In genomic region chr18:9575558-9575957, GRCh38 we compare ENCODE assay signal across 1 cellular context.
A peak's percentile ranks its signal among the peaks of the same experiment; 100 is the strongest.
TF ChIP-seq lines count a peak whose summit lies in the region.

No MANE protein-coding gene starts in this region.

TF ChIP-seq in HepG2, 621 proteins besides CTCF, POLR2A, EP300 and RAD21 (continued from another document and continues in another):
- TF ChIP-seq MLXIP (CRISPR knock-in tag; IDR thresholded peaks at IDR 0.05; ENCODE audit: borderline replicate concordance) (no peak), ZNF383 (CRISPR knock-in tag; IDR thresholded peaks at IDR 0.05; ENCODE audit: borderline replicate concordance) (no peak), RCOR2 (CRISPR knock-in tag; IDR thresholded peaks at IDR 0.05) (no peak), POGK (CRISPR knock-in tag; conservative IDR thresholded peaks at IDR 0.05) (no peak), MLLT10 (CRISPR knock-in tag; IDR thresholded peaks at IDR 0.05) (no peak), ZNF770 (CRISPR knock-in tag; IDR thresholded peaks at IDR 0.05) (no peak), ZSCAN20 (CRISPR knock-in tag; IDR thresholded peaks at IDR 0.05; ENCODE audit: borderline replicate concordance) (no peak), MZF1 (CRISPR knock-in tag; IDR thresholded peaks at IDR 0.05; ENCODE audit: borderline replicate concordance) (no peak), ZNF251 (CRISPR knock-in tag; IDR thresholded peaks at IDR 0.05) (no peak), TOPORS (CRISPR knock-in tag; IDR thresholded peaks at IDR 0.05) (no peak), MEF2D (CRISPR knock-in tag; IDR thresholded peaks at IDR 0.05) (no peak), ZMYM4 (CRISPR knock-in tag; IDR thresholded peaks at IDR 0.05) (peak; percentile 56; the same call in 1 of the 2 replicates), ZNF75D (CRISPR knock-in tag; IDR thresholded peaks at IDR 0.05; ENCODE audit: borderline replicate concordance) (no peak), ZNF710 (CRISPR knock-in tag; IDR thresholded peaks at IDR 0.05; ENCODE audit: borderline replicate concordance) (no peak), BORCS8-MEF2B (CRISPR knock-in tag; IDR thresholded peaks at IDR 0.05) (no peak), ZNF839 (CRISPR knock-in tag; IDR thresholded peaks at IDR 0.05; ENCODE audit: borderline replicate concordance) (no peak), MYC (CRISPR knock-in tag; IDR thresholded peaks at IDR 0.05; ENCODE audit: borderline replicate concordance) (no peak), REPIN1 (CRISPR knock-in tag; IDR thresholded peaks at IDR 0.05; ENCODE audit: borderline replicate concordance, low read depth) (no peak), CAMTA2 (CRISPR knock-in tag; IDR thresholded peaks at IDR 0.05; ENCODE audit: borderline replicate concordance) (no peak), SP5 (CRISPR knock-in tag; IDR thresholded peaks at IDR 0.05; ENCODE audit: borderline replicate concordance, low read depth) (no peak), SRY (CRISPR knock-in tag; IDR thresholded peaks at IDR 0.05) (no peak), NPAS2 (CRISPR knock-in tag; IDR thresholded peaks at IDR 0.05; ENCODE audit: borderline replicate concordance) (no peak), HMGA1 (CRISPR knock-in tag; conservative IDR thresholded peaks at IDR 0.05) (no peak), SAFB2 (CRISPR knock-in tag; IDR thresholded peaks at IDR 0.05; ENCODE audit: borderline replicate concordance, low read depth) (no peak), PAWR (CRISPR knock-in tag; IDR thresholded peaks at IDR 0.05; ENCODE audit: borderline replicate concordance) (no peak), ZNF430 (CRISPR knock-in tag; IDR thresholded peaks at IDR 0.05) (no peak), ATF3 (CRISPR knock-in tag; IDR thresholded peaks at IDR 0.05) (no peak), CREBL2 (CRISPR knock-in tag; IDR thresholded peaks at IDR 0.05; ENCODE audit: borderline replicate concordance) (no peak), YY1 (IDR thresholded peaks at IDR 0.05; ENCODE audit: insufficient read depth, insufficient replicate concordance, low read depth, low read length) (no peak)
- TF ChIP-seq, protein P1, sequence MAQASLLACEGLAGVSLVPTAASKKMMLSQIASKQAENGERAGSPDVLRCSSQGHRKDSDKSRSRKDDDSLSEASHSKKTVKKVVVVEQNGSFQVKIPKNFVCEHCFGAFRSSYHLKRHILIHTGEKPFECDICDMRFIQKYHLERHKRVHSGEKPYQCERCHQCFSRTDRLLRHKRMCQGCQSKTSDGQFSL (CRISPR knock-in tag; IDR thresholded peaks at IDR 0.05) = no peak
- TF ChIP-seq, protein P2, sequence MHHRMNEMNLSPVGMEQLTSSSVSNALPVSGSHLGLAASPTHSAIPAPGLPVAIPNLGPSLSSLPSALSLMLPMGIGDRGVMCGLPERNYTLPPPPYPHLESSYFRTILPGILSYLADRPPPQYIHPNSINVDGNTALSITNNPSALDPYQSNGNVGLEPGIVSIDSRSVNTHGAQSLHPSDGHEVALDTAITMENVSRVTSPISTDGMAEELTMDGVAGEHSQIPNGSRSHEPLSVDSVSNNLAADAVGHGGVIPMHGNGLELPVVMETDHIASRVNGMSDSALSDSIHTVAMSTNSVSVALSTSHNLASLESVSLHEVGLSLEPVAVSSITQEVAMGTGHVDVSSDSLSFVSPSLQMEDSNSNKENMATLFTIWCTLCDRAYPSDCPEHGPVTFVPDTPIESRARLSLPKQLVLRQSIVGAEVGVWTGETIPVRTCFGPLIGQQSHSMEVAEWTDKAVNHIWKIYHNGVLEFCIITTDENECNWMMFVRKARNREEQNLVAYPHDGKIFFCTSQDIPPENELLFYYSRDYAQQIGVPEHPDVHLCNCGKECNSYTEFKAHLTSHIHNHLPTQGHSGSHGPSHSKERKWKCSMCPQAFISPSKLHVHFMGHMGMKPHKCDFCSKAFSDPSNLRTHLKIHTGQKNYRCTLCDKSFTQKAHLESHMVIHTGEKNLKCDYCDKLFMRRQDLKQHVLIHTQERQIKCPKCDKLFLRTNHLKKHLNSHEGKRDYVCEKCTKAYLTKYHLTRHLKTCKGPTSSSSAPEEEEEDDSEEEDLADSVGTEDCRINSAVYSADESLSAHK (CRISPR knock-in tag; IDR thresholded peaks at IDR 0.05; ENCODE audit: borderline replicate concordance) = no peak
- TF ChIP-seq, protein P3, sequence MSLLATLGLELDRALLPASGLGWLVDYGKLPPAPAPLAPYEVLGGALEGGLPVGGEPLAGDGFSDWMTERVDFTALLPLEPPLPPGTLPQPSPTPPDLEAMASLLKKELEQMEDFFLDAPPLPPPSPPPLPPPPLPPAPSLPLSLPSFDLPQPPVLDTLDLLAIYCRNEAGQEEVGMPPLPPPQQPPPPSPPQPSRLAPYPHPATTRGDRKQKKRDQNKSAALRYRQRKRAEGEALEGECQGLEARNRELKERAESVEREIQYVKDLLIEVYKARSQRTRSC (CRISPR knock-in tag; IDR thresholded peaks at IDR 0.05; ENCODE audit: low read depth) = no peak
- TF ChIP-seq, protein P4, sequence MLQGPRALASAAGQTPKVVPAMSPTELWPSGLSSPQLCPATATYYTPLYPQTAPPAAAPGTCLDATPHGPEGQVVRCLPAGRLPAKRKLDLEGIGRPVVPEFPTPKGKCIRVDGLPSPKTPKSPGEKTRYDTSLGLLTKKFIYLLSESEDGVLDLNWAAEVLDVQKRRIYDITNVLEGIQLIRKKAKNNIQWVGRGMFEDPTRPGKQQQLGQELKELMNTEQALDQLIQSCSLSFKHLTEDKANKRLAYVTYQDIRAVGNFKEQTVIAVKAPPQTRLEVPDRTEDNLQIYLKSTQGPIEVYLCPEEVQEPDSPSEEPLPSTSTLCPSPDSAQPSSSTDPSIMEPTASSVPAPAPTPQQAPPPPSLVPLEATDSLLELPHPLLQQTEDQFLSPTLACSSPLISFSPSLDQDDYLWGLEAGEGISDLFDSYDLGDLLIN (CRISPR knock-in tag; IDR thresholded peaks at IDR 0.05; ENCODE audit: borderline replicate concordance) = no peak
- TF ChIP-seq, protein P5, sequence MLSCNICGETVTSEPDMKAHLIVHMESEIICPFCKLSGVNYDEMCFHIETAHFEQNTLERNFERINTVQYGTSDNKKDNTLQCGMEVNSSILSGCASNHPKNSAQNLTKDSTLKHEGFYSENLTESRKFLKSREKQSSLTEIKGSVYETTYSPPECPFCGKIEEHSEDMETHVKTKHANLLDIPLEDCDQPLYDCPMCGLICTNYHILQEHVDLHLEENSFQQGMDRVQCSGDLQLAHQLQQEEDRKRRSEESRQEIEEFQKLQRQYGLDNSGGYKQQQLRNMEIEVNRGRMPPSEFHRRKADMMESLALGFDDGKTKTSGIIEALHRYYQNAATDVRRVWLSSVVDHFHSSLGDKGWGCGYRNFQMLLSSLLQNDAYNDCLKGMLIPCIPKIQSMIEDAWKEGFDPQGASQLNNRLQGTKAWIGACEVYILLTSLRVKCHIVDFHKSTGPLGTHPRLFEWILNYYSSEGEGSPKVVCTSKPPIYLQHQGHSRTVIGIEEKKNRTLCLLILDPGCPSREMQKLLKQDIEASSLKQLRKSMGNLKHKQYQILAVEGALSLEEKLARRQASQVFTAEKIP (CRISPR knock-in tag; IDR thresholded peaks at IDR 0.05; ENCODE audit: borderline replicate concordance) = no peak
- TF ChIP-seq, protein P6, sequence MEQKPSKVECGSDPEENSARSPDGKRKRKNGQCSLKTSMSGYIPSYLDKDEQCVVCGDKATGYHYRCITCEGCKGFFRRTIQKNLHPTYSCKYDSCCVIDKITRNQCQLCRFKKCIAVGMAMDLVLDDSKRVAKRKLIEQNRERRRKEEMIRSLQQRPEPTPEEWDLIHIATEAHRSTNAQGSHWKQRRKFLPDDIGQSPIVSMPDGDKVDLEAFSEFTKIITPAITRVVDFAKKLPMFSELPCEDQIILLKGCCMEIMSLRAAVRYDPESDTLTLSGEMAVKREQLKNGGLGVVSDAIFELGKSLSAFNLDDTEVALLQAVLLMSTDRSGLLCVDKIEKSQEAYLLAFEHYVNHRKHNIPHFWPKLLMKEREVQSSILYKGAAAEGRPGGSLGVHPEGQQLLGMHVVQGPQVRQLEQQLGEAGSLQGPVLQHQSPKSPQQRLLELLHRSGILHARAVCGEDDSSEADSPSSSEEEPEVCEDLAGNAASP (CRISPR knock-in tag; IDR thresholded peaks at IDR 0.05; ENCODE audit: borderline replicate concordance) = peak; percentile 77; the same call in 1 of the 2 replicates
- TF ChIP-seq, protein P7, sequence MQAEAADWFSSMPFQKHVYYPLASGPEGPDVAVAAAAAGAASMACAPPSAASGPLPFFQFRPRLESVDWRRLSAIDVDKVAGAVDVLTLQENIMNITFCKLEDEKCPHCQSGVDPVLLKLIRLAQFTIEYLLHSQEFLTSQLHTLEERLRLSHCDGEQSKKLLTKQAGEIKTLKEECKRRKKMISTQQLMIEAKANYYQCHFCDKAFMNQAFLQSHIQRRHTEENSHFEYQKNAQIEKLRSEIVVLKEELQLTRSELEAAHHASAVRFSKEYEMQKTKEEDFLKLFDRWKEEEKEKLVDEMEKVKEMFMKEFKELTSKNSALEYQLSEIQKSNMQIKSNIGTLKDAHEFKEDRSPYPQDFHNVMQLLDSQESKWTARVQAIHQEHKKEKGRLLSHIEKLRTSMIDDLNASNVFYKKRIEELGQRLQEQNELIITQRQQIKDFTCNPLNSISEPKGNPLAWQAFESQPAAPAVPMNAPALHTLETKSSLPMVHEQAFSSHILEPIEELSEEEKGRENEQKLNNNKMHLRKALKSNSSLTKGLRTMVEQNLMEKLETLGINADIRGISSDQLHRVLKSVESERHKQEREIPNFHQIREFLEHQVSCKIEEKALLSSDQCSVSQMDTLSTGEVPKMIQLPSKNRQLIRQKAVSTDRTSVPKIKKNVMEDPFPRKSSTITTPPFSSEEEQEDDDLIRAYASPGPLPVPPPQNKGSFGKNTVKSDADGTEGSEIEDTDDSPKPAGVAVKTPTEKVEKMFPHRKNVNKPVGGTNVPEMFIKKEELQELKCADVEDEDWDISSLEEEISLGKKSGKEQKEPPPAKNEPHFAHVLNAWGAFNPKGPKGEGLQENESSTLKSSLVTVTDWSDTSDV (CRISPR knock-in tag; IDR thresholded peaks at IDR 0.05) = no peak
